ENCODE assay signal across 8 cellular contexts in the genomic region with DNA sequence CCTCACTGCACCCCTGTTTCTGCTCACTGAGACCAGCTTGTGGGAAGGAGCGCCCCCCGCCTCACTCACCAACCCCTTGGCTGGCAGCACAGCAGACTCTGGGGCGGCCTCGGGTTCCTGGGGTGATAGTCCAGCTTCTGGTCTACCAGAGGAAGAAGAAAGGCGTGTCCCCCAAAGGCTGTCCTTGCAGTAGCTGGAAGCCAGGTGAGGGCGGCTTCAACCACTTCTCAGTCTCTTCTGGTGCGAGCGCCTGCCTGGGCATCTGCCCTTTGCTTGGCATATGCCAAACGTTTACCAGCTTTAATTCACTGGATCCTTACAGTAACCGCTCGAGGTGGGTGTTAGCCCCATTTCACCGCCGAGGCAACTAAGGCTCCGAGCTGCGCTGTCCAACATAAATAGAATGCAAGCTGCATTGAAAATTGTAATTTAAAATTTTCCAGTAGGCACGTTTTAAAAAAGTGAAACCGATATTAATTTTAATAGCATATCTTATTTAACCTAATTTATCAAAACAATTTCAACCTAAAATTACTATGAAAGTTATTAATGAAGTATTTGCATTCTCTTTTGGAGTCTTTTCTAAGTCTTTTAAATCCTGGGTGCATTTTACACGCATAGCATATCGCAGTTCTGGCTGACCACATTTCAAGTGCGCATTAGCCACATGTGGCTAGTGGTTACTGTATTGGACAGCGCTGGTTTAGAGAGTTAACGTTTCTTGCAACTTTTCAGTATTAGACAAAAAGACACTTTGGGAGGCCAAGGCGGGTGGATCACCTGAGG. TPM values are rescaled to one million over a fixed set of nuclear protein-coding genes. Genes with fewer than 3 reads are reported as not detected.
A peak's percentile ranks its signal among the peaks of the same experiment; 100 is the strongest.
DNase-seq lines count a peak whose midpoint lies in the region; ATAC-seq and TF ChIP-seq lines count a peak whose summit lies in the region.

No MANE protein-coding gene starts in this region.

- H3K9me3 Mint-ChIP-seq in activated T-cell treated with anti-CD3 and anti-CD28 coated beads, Interleukin-2, amount 50 U/mL, for 72 hours, result no peaks in the 10 kb centered on the region

- peak overlapping the region; percentile 89 for H2AFZ ChIP-seq in parathyroid adenoma

- peaks cover 30% of the 10 kb centered on the region for H3K4me1 Mint-ChIP-seq in activated T-cell treated with anti-CD3 and anti-CD28 coated beads, Interleukin-2, amount 50 U/mL, for 72 hours (ENCODE audit: low read depth)

- H3K36me3 Mint-ChIP-seq in activated T-cell treated with anti-CD3 and anti-CD28 coated beads, Interleukin-2, amount 50 U/mL, for 72 hours (ENCODE audit: insufficient read depth in 2 of 2), result peaks cover 3 to 6% of the 10 kb centered on the region in 2 donors

- H3K9me3 ChIP-seq in parathyroid adenoma (ENCODE audit: control insufficient read depth, low read length), result no peaks in the 10 kb centered on the region

- H3K79me2 ChIP-seq in parathyroid adenoma, result peaks cover 5% of the 10 kb centered on the region

- H3K4me2 ChIP-seq in parathyroid adenoma (ENCODE audit: low read length), result peak overlapping the region; percentile 88

- no peak for TF ChIP-seq CTCF in 22Rv1 (IDR thresholded peaks at IDR 0.05)
- TF ChIP-seq CTCF in GM06990 (IDR thresholded peaks at IDR 0.05; ENCODE audit: insufficient read depth, low read length, poor library complexity, severe bottlenecking), result no peak
- TF ChIP-seq CTCF in parathyroid adenoma (IDR thresholded peaks at IDR 0.05), result no peak

- DNase-seq in GM06990 (ENCODE audit: extremely low read depth, insufficient read length), result no peak
- DNase-seq in NCI-H1105 treated with DMSO at 0.1 percent for 48 hours (lab: John Stamatoyannopoulos, UW), result peak; percentile 66
- no peak for DNase-seq in activated T-cell treated with anti-CD3 and anti-CD28 coated beads, Interleukin-2, amount 50 U/mL, for 72 hours
- DNase-seq in glomerular visceral epithelial cell (ENCODE audit: extremely low spot score), result peak; percentile 6
- DNase-seq in COLO829 (ENCODE audit: low spot score), result no peak

- no peaks in the 10 kb centered on the region for H3K27me3 Mint-ChIP-seq in activated T-cell treated with anti-CD3 and anti-CD28 coated beads, Interleukin-2, amount 50 U/mL, for 72 hours (ENCODE audit: low read depth)

- peak; percentile 20 for ATAC-seq in HG02798 (IDR thresholded peaks at IDR 0.05; ENCODE audit: poor library complexity, unreplicated experiment)
- peak; percentile 10 to 21 for ATAC-seq in activated T-cell treated with anti-CD3 and anti-CD28 coated beads, Interleukin-2, amount 50 U/mL, for 72 hours (replicated peaks in 1 of 2)

- H3K4me3 Mint-ChIP-seq in activated T-cell treated with anti-CD3 and anti-CD28 coated beads, Interleukin-2, amount 50 U/mL, for 72 hours, result peak overlapping the region; percentile 97 to 98

- peak overlapping the region; percentile 83 for H3K4me3 ChIP-seq in GM06990 (replicated peaks; ENCODE audit: low read depth, low read length)
- H3K4me3 ChIP-seq in parathyroid adenoma (ENCODE audit: low read depth, low read length), result peak overlapping the region; percentile 81

- no peaks in the 10 kb centered on the region for H3K36me3 ChIP-seq in GM06990 (ENCODE audit: control insufficient read depth, insufficient read depth, low read length)
- H3K36me3 ChIP-seq in parathyroid adenoma (ENCODE audit: control insufficient read depth, insufficient read depth, low read length), result no peaks in the 10 kb centered on the region

- peaks cover 6% of the 10 kb centered on the region for H3K4me1 ChIP-seq in parathyroid adenoma

- H3K27me3 ChIP-seq in GM06990 (replicated peaks; ENCODE audit: control insufficient read depth, insufficient read depth, low read length), result no peaks in the 10 kb centered on the region
- H3K27me3 ChIP-seq in parathyroid adenoma (ENCODE audit: control insufficient read depth, insufficient read depth, low read length), result no peaks in the 10 kb centered on the region

- H3K9ac ChIP-seq in parathyroid adenoma, result peak overlapping the region; percentile 84

- peak overlapping the region; percentile 81 for H3K27ac ChIP-seq in 22Rv1
- H3K27ac ChIP-seq in parathyroid adenoma, result peak overlapping the region; percentile 94

- H3K27ac Mint-ChIP-seq in activated T-cell treated with anti-CD3 and anti-CD28 coated beads, Interleukin-2, amount 50 U/mL, for 72 hours, result peak overlapping the region; percentile 97

RNA-seq across cellular contexts. Expression of a gene that starts 0.9 kb away (rescaled TPM):
- total RNA-seq in activated T-cell treated with anti-CD3 and anti-CD28 coated beads, Interleukin-2, amount 50 U/mL, for 72 hours, result 10 to 100 TPM; 53.6 to 62.7 TPM

Comparison
In these comparisons a context has a peak if more than half of its experiments do, and no peak if none do; other contexts are left out.
1. DNase-seq: peak in NCI-H1105 treated with DMSO at 0.1 percent for 48 hours (single experiment) and glomerular visceral epithelial cell (single experiment); none in GM06990 (single experiment), activated T-cell treated with anti-CD3 and anti-CD28 coated beads, Interleukin-2, amount 50 U/mL, for 72 hours (0 of 2) and COLO829 (single experiment).